In genomic region chr18:3447895-3448844, GRCh38 we compare ENCODE assay signal across 8 cellular contexts. TPM values are rescaled to one million over a fixed set of nuclear protein-coding genes. Genes with fewer than 3 reads are reported as not detected.
A peak's percentile ranks its signal among the peaks of the same experiment; 100 is the strongest.
DNase-seq lines count a peak whose midpoint lies in the region; ATAC-seq and TF ChIP-seq lines count a peak whose summit lies in the region.

No MANE protein-coding gene starts in this region.

- H3K9ac ChIP-seq in BLaER1 treated with 17β-estradiol and CSF1 and Interleukin-3, amounts not matched to agents 10 nM and 100 nM: peak overlapping the region; percentile 97 to 100 (median 99)
- H3K9ac ChIP-seq in liver (ENCODE audit: low read depth in 1 of 2, low read length in 2 of 2): peak overlapping the region; percentile 76 to 96

- POLR2A ChIA-PET in activated CD4-positive, alpha-beta T cell treated with anti-CD3 and anti-CD28 coated beads, Interleukin-2, amount 10 ng/mL, durations not matched to agents 7 days and 5 days (lab: Charles Lee): interaction anchor here (0.6 to 1.2 kb wide), 5 partner anchors 9 to 185 kb away, joined by 3 to 13 read pairs (median 3); no protein-coding TSS in a partner anchor

- intact Hi-C loops in dendritic cell treated with granulocyte-macrophage colony-stimulating factor and Interleukin-4, amounts not matched to agents 40 ng/mL and 50 ng/mL, for 4 days (cut with micrococcal nuclease): loop anchor here (5.0 kb wide), 1 partner anchor 271 kb away; no protein-coding TSS in a partner anchor

- no peak for TF ChIP-seq CTCF in liver (IDR thresholded peaks at IDR 0.05; ENCODE audit: low read depth, low read length, missing input control)

- no peaks in the 10 kb centered on the region for H3K9me3 Mint-ChIP-seq in activated CD4-positive, alpha-beta T cell treated with anti-CD3 and anti-CD28 coated beads, Interleukin-2, amount 10 ng/mL, durations not matched to agents 7 days and 5 days
- no peaks in the 10 kb centered on the region for H3K9me3 Mint-ChIP-seq in dendritic cell treated with granulocyte-macrophage colony-stimulating factor and Interleukin-4, amounts not matched to agents 40 ng/mL and 50 ng/mL, for 4 days

- peaks cover 38% of the 10 kb centered on the region for H3K4me1 Mint-ChIP-seq in activated CD4-positive, alpha-beta T cell treated with anti-CD3 and anti-CD28 coated beads, Interleukin-2, amount 10 ng/mL, durations not matched to agents 7 days and 5 days
- peaks cover 33% of the 10 kb centered on the region for H3K4me1 Mint-ChIP-seq in dendritic cell treated with granulocyte-macrophage colony-stimulating factor and Interleukin-4, amounts not matched to agents 40 ng/mL and 50 ng/mL, for 4 days (ENCODE audit: low read depth)

- no peaks in the 10 kb centered on the region for H3K27me3 ChIP-seq in BLaER1 treated with 17β-estradiol and CSF1 and Interleukin-3, amounts not matched to agents 10 nM and 100 nM
- no peaks in the 10 kb centered on the region for H3K27me3 ChIP-seq in liver (ENCODE audit: control insufficient read depth in 4 of 4, insufficient read depth in 4 of 4, low read length in 3 of 4)

- H3K36me3 ChIP-seq in BLaER1 treated with 17β-estradiol and CSF1 and Interleukin-3, amounts not matched to agents 10 nM and 100 nM: peaks cover 0 to 18% (median 5%) of the 10 kb centered on the region in 11 experiments; a peak in 10 of 22 replicates
- no peaks in the 10 kb centered on the region for H3K36me3 ChIP-seq in liver (ENCODE audit: control insufficient read depth in 4 of 4, insufficient read depth in 3 of 4, low read depth in 1 of 4, low read length in 3 of 4)

- DNase-seq in NCI-H524 treated with DMSO at 0.1 percent for 48 hours (lab: John Stamatoyannopoulos, UW): peak; percentile 60
- DNase-seq in activated CD4-positive, alpha-beta T cell treated with anti-CD3 and anti-CD28 coated beads, Interleukin-2, amount 10 ng/mL, durations not matched to agents 7 days and 5 days: peak; percentile 90
- DNase-seq in stimulated activated CD4-positive, alpha-beta T cell treated with anti-CD3 and anti-CD28 coated beads, Interleukin-4, amount 100 ng/mL, for 1 hour: peak; percentile 71

- WGBS in liver: under 1% methylated on average over 63 of the region's 63 CpGs

- H3K4me3 ChIP-seq in BLaER1 treated with 17β-estradiol and CSF1 and Interleukin-3, amounts not matched to agents 10 nM and 100 nM: peak overlapping the region; percentile 93 to 100 (median 96)
- peak overlapping the region; percentile 63 to 84 (median 75) for H3K4me3 ChIP-seq in liver (ENCODE audit: low read depth in 1 of 3, low read length in 3 of 3)

- ATAC-seq in GM19351 (IDR thresholded peaks at IDR 0.05; ENCODE audit: unreplicated experiment): peak; percentile 63
- peak; percentile 66 for ATAC-seq in HG03469 (IDR thresholded peaks at IDR 0.05; ENCODE audit: unreplicated experiment)

- H3K27ac Mint-ChIP-seq in activated CD4-positive, alpha-beta T cell treated with anti-CD3 and anti-CD28 coated beads, Interleukin-2, amount 10 ng/mL, durations not matched to agents 7 days and 5 days: peak overlapping the region; percentile 99
- peak overlapping the region; percentile 99 for H3K27ac Mint-ChIP-seq in dendritic cell treated with granulocyte-macrophage colony-stimulating factor and Interleukin-4, amounts not matched to agents 40 ng/mL and 50 ng/mL, for 4 days

- TF ChIP-seq RAD21 in liver (IDR thresholded peaks at IDR 0.05): peak; percentile 4 to 37

- peak overlapping the region; percentile 89 for H3K4me3 Mint-ChIP-seq in activated CD4-positive, alpha-beta T cell treated with anti-CD3 and anti-CD28 coated beads, Interleukin-2, amount 10 ng/mL, durations not matched to agents 7 days and 5 days
- H3K4me3 Mint-ChIP-seq in dendritic cell treated with granulocyte-macrophage colony-stimulating factor and Interleukin-4, amounts not matched to agents 40 ng/mL and 50 ng/mL, for 4 days: peak overlapping the region; percentile 90

- peak overlapping the region; percentile 81 to 94 (median 90) for H3K4me2 ChIP-seq in BLaER1 treated with 17β-estradiol and CSF1 and Interleukin-3, amounts not matched to agents 10 nM and 100 nM

- peaks cover 4 to 23% (median 19%) of the 10 kb centered on the region in 11 experiments; a peak in 20 of 22 replicates for H4K20me1 ChIP-seq in BLaER1 treated with 17β-estradiol and CSF1 and Interleukin-3, amounts not matched to agents 10 nM and 100 nM

- H3K9me3 ChIP-seq in BLaER1 treated with 17β-estradiol and CSF1 and Interleukin-3, amounts not matched to agents 10 nM and 100 nM (replicated peaks in 1 of 11): no peaks in the 10 kb centered on the region
- H3K9me3 ChIP-seq in liver (ENCODE audit: control insufficient read depth in 4 of 4, low read length in 3 of 4): no peaks in the 10 kb centered on the region

- H3K27ac ChIP-seq in BLaER1 treated with 17β-estradiol and CSF1 and Interleukin-3, amounts not matched to agents 10 nM and 100 nM: peak overlapping the region; percentile 97 to 100 (median 99)
- peak overlapping the region; percentile 99 to 100 for H3K27ac ChIP-seq in liver (ENCODE audit: low read depth in 1 of 2, low read length in 2 of 2)

- H3K36me3 Mint-ChIP-seq in activated CD4-positive, alpha-beta T cell treated with anti-CD3 and anti-CD28 coated beads, Interleukin-2, amount 10 ng/mL, durations not matched to agents 7 days and 5 days (ENCODE audit: low read depth): peaks cover 6% of the 10 kb centered on the region
- H3K36me3 Mint-ChIP-seq in dendritic cell treated with granulocyte-macrophage colony-stimulating factor and Interleukin-4, amounts not matched to agents 40 ng/mL and 50 ng/mL, for 4 days (ENCODE audit: low read depth): peaks cover 43% of the 10 kb centered on the region

- H3K4me1 ChIP-seq in BLaER1 treated with 17β-estradiol and CSF1 and Interleukin-3, amounts not matched to agents 10 nM and 100 nM: peaks cover 17 to 27% (median 20%) of the 10 kb centered on the region in 10 experiments
- peaks cover 3 to 22% (median 8%) of the 10 kb centered on the region in 4 donors for H3K4me1 ChIP-seq in liver (ENCODE audit: control insufficient read depth in 4 of 4, insufficient read depth in 4 of 4, low read length in 3 of 4)

- H3K27me3 Mint-ChIP-seq in activated CD4-positive, alpha-beta T cell treated with anti-CD3 and anti-CD28 coated beads, Interleukin-2, amount 10 ng/mL, durations not matched to agents 7 days and 5 days: no peaks in the 10 kb centered on the region
- H3K27me3 Mint-ChIP-seq in dendritic cell treated with granulocyte-macrophage colony-stimulating factor and Interleukin-4, amounts not matched to agents 40 ng/mL and 50 ng/mL, for 4 days: no peaks in the 10 kb centered on the region

- CTCF ChIA-PET in activated CD4-positive, alpha-beta T cell treated with anti-CD3 and anti-CD28 coated beads, Interleukin-2, amount 10 ng/mL, durations not matched to agents 7 days and 5 days (lab: Charles Lee): interaction anchor here (0.6 to 4.9 kb wide), 8 partner anchors 15 to 315 kb away, joined by 3 to 18 read pairs (median 5); no protein-coding TSS in a partner anchor

TF ChIP-seq in liver, 16 proteins besides CTCF, POLR2A, EP300 and RAD21 (continues in another document):
- peak; percentile 42 to 56 for TF ChIP-seq RXRA (IDR thresholded peaks at IDR 0.05)
- TF ChIP-seq JUND (IDR thresholded peaks at IDR 0.05): peak; percentile 12 to 17
- TF ChIP-seq FOXA1 (IDR thresholded peaks at IDR 0.05): peak; percentile 52
- peak; percentile 45 for TF ChIP-seq FOXA2 (IDR thresholded peaks at IDR 0.05)
- no peak for TF ChIP-seq ATF3 (IDR thresholded peaks at IDR 0.05)
- TF ChIP-seq REST (IDR thresholded peaks at IDR 0.05): peak; percentile 88
- peak in 1 of 2 donors; percentile 20 for TF ChIP-seq GABPA (IDR thresholded peaks at IDR 0.05 in 1 of 2, conservative IDR thresholded peaks at IDR 0.05 in 1 of 2)
- peak; percentile 54 for TF ChIP-seq MAX (IDR thresholded peaks at IDR 0.05)

RNA-seq across cellular contexts. Expression of gene TGIF1, which starts 1.8 kb away (rescaled TPM):
- 10 to 100 TPM; 12.5 to 14.7 TPM for total RNA-seq in activated CD4-positive, alpha-beta T cell treated with anti-CD3 and anti-CD28 coated beads, Interleukin-2, amount 10 ng/mL, durations not matched to agents 7 days and 5 days
- total RNA-seq in liver: 10 to 100 TPM; 22.9 to 26.4 TPM
- 10 to 100 TPM; 13.1 to 14.0 TPM for polyA plus RNA-seq in liver

Comparison
In these comparisons a context has a peak if more than half of its experiments do, and no peak if none do; other contexts are left out.
1. Peak in every context shown above with its lines: DNase-seq, ATAC-seq, H3K4me3 ChIP-seq and H3K27ac ChIP-seq.